In the genomic region with DNA sequence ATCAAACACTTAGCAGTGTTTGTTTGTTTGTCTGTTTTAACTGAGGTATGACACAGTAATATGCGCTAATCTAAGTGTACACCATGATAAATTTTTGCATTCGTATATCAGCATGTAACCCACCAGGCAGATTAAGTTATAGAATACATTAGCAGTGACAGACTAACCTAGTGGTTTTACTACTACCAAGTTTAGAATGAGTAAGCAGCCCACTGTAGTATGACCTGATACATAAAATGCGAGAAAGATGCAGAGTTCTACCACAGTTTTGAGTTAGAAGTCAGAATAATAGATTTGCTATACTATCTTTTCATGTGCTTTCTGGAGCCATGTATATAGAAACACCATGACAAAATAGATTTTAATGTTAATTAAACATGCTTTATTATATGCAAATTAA, we compare ENCODE assay signal across 27 cellular contexts. TPM values are rescaled to one million over a fixed set of nuclear protein-coding genes. Genes with fewer than 3 reads are reported as not detected.
DNase-seq lines count a peak whose midpoint lies in the region; ATAC-seq, FAIRE-seq and TF ChIP-seq lines count a peak whose summit lies in the region.
"Had no signal": no experiment of that assay in that cellular context is flagged by ENCODE, and none has a peak within 500 bp of the region (broad histone marks: within the 10 kb centered on the region; RNA-seq: fewer than 3 reads in every experiment).

No MANE protein-coding gene starts in this region.

- H3K14ac ChIP-seq in trophoblast cell (ENCODE audit: low read length): no peak overlapping the region

- H3K4me3 ChIP-seq in OCI-LY3 (ENCODE audit: low read length) (0 out of 2 replicates have a peak overlapping the region, but pooled peaks have one; percentile 34), astrocyte (ENCODE audit: insufficient read depth, low read depth, low read length) (no peak overlapping the region), trophoblast cell (ENCODE audit: low read depth, low read length) (no peak overlapping the region), A673 (ENCODE audit: low read depth, low read length, poor library complexity, severe bottlenecking) (no peak overlapping the region), lower lobe of right lung (no peak overlapping the region)
- H3K4me3 ChIP-seq: A549, BLaER1 had no signal

- WGBS in trophoblast cell (ENCODE audit: extremely low coverage, insufficient coverage, insufficient read length): no CpG with 5 or more reads among the region's 3 CpGs

- H3K4me2 ChIP-seq in OCI-LY3 (ENCODE audit: low read length) (peak overlapping the region; percentile 53), astrocyte (ENCODE audit: low read length) (no peak overlapping the region), trophoblast cell (ENCODE audit: low read length) (no peak overlapping the region)
- H3K4me2 ChIP-seq: A549, BLaER1 had no signal

- H3K4me1 ChIP-seq in OCI-LY3 (ENCODE audit: low read length) (peaks cover 54% of the 10 kb centered on the region), astrocyte (ENCODE audit: insufficient read depth, low read length) (peaks cover 12% of the 10 kb centered on the region), trophoblast cell (ENCODE audit: control insufficient read depth in 1 of 2, insufficient read depth in 2 of 2, low read length in 2 of 2) (peaks cover 6 to 7% of the 10 kb centered on the region in 2 experiments), A673 (ENCODE audit: insufficient read depth, low read length, poor library complexity, severe bottlenecking) (no peaks in the 10 kb centered on the region), lower lobe of right lung (no peaks in the 10 kb centered on the region)
- H3K4me1 ChIP-seq: A549, BE2C, BLaER1 had no signal

- H3K36me3 Mint-ChIP-seq in astrocyte (ENCODE audit: low read depth, unreplicated experiment): no peaks in the 10 kb centered on the region
- no peaks in the 10 kb centered on the region for H3K36me3 Mint-ChIP-seq in stimulated activated memory B cell treated with anti-CD40 and anti-IgM and Interleukin-4, amounts not matched to agents 10 μg/mL and 1 μg/mL and 100 μg/mL, for 72 hours
- H3K36me3 Mint-ChIP-seq: CD14-positive monocyte; CD4-positive, CD25-positive, alpha-beta regulatory T cell had no signal

- H2BK5ac ChIP-seq in trophoblast cell (ENCODE audit: low read depth, low read length, poor library complexity): no peak overlapping the region

- H4K91ac ChIP-seq in trophoblast cell (ENCODE audit: low read depth, low read length): no peak overlapping the region

- H3K27ac ChIP-seq in OCI-LY3 (ENCODE audit: low read length) (peak overlapping the region; percentile 93), astrocyte (ENCODE audit: low read depth, low read length) (no peak overlapping the region), trophoblast cell (ENCODE audit: low read depth, low read length) (peak overlapping the region; percentile 28), A673 (ENCODE audit: low read depth, low read length, poor library complexity, severe bottlenecking) (no peak overlapping the region), lower lobe of right lung (no peak overlapping the region)
- H3K27ac ChIP-seq: 22Rv1, A549, BLaER1 had no signal

- H3K9ac ChIP-seq in OCI-LY3 (ENCODE audit: low read length) (peak overlapping the region; percentile 14; the same call in 1 of the 2 replicates), astrocyte (ENCODE audit: low read length) (no peak overlapping the region), trophoblast cell (ENCODE audit: low read length) (no peak overlapping the region)
- H3K9ac ChIP-seq: BLaER1 had no signal

- POLR2A ChIA-PET in A673 (lab: Charles Lee; ENCODE audit: low non-redundant PET): no interaction called here

- no peak overlapping the region for H3K23ac ChIP-seq in trophoblast cell (ENCODE audit: low read length)

- CTCF ChIA-PET in A673 (lab: Charles Lee): no interaction called here

- no peak overlapping the region for H3K4ac ChIP-seq in trophoblast cell (ENCODE audit: low read depth, low read length)

- no peak overlapping the region for H2AK5ac ChIP-seq in trophoblast cell (ENCODE audit: low read length)

- no peak for TF ChIP-seq CTCF in OCI-LY3 (IDR thresholded peaks at IDR 0.05; ENCODE audit: low read depth, low read length)
- no peak for TF ChIP-seq CTCF in astrocyte (IDR thresholded peaks at IDR 0.05; ENCODE audit: insufficient read depth, low read depth, low read length)
- no peak for TF ChIP-seq CTCF in A673 (conservative IDR thresholded peaks at IDR 0.05; ENCODE audit: low read depth, low read length)
- TF ChIP-seq CTCF in lower lobe of right lung (IDR thresholded peaks at IDR 0.05): no peak

- H3K36me3 ChIP-seq in OCI-LY3 (replicated peaks; ENCODE audit: low read depth, low read length) (no peaks in the 10 kb centered on the region), astrocyte (ENCODE audit: insufficient read depth, low read length) (no peaks in the 10 kb centered on the region), trophoblast cell (ENCODE audit: control insufficient read depth in 1 of 2, insufficient read depth in 2 of 2, low read length in 2 of 2) (no peaks in the 10 kb centered on the region), A673 (ENCODE audit: insufficient read depth, low read length, poor library complexity, severe bottlenecking) (no peaks in the 10 kb centered on the region), lower lobe of right lung (no peaks in the 10 kb centered on the region)
- H3K36me3 ChIP-seq: BE2C, BLaER1 had no signal

- intact Hi-C loops in A673 (cut with micrococcal nuclease; ENCODE audit: unreplicated experiment) (no loop called here), lower lobe of right lung (cut with DNase I) (no loop called here)

- no peak overlapping the region for H3K18ac ChIP-seq in trophoblast cell (ENCODE audit: low read length)

- peaks cover 8% of the 10 kb centered on the region for H3K79me1 ChIP-seq in trophoblast cell (ENCODE audit: low read length)

- H4K20me1 ChIP-seq in OCI-LY3 (ENCODE audit: insufficient read depth, low read length): no peaks in the 10 kb centered on the region
- H4K20me1 ChIP-seq in astrocyte (ENCODE audit: insufficient read depth, low read length): no peaks in the 10 kb centered on the region
- H4K20me1 ChIP-seq: BLaER1 had no signal

- no peaks in the 10 kb centered on the region for H3K9me3 Mint-ChIP-seq in astrocyte (ENCODE audit: unreplicated experiment)
- no peaks in the 10 kb centered on the region for H3K9me3 Mint-ChIP-seq in stimulated activated memory B cell treated with anti-CD40 and anti-IgM and Interleukin-4, amounts not matched to agents 10 μg/mL and 1 μg/mL and 100 μg/mL, for 72 hours

- H2AFZ ChIP-seq in OCI-LY3 (ENCODE audit: low read depth, low read length) (no peak overlapping the region), astrocyte (ENCODE audit: low read depth, low read length) (no peak overlapping the region), trophoblast cell (ENCODE audit: insufficient read depth, low read length, poor library complexity) (no peak overlapping the region)

- no peak for ATAC-seq in stimulated activated memory B cell treated with anti-CD40 and anti-IgM and Interleukin-4, amounts not matched to agents 10 μg/mL and 1 μg/mL and 100 μg/mL, for 72 hours
- ATAC-seq in HG02970 (IDR thresholded peaks at IDR 0.05; ENCODE audit: low FRiP score, unreplicated experiment) (no peak), HG03045 (IDR thresholded peaks at IDR 0.05; ENCODE audit: unreplicated experiment) (no peak), lower lobe of right lung (no peak)
- ATAC-seq: A549 had no signal

- no peak overlapping the region for H2BK120ac ChIP-seq in trophoblast cell (ENCODE audit: insufficient read depth, low read length, poor library complexity)

- H3K4me1 Mint-ChIP-seq in astrocyte (ENCODE audit: low read depth, unreplicated experiment): peaks cover 4% of the 10 kb centered on the region
- peaks cover 41% of the 10 kb centered on the region for H3K4me1 Mint-ChIP-seq in stimulated activated memory B cell treated with anti-CD40 and anti-IgM and Interleukin-4, amounts not matched to agents 10 μg/mL and 1 μg/mL and 100 μg/mL, for 72 hours
- H3K4me1 Mint-ChIP-seq: CD14-positive monocyte; CD8-positive, alpha-beta memory T cell had no signal

- peaks cover 3% of the 10 kb centered on the region; the same call in 1 of the 2 replicates for H3K79me2 ChIP-seq in OCI-LY3 (ENCODE audit: low read length)
- no peaks in the 10 kb centered on the region for H3K79me2 ChIP-seq in astrocyte (ENCODE audit: insufficient read depth, low read length)
- no peaks in the 10 kb centered on the region for H3K79me2 ChIP-seq in trophoblast cell (ENCODE audit: control insufficient read depth, insufficient read depth, low read length, poor library complexity)

- no peak overlapping the region for H2BK12ac ChIP-seq in trophoblast cell (ENCODE audit: low read length)

- H3K9me3 ChIP-seq in OCI-LY3 (ENCODE audit: insufficient read depth, low read length) (no peaks in the 10 kb centered on the region), astrocyte (ENCODE audit: insufficient read depth, low read depth, low read length) (no peaks in the 10 kb centered on the region), trophoblast cell (ENCODE audit: insufficient read depth, low read depth, low read length) (no peaks in the 10 kb centered on the region), A673 (ENCODE audit: low read depth, low read length, poor library complexity, severe bottlenecking) (no peaks in the 10 kb centered on the region), lower lobe of right lung (no peaks in the 10 kb centered on the region)
- H3K9me3 ChIP-seq: BE2C had no signal

- no peak overlapping the region for H4K12ac ChIP-seq in trophoblast cell (ENCODE audit: low read depth, low read length)

- no TSS peak for BruUV-seq in A673 (replicated peaks; lab: Mats Ljungman, UMichigan)

- no peak for FAIRE-seq in astrocyte (lab: Jason Lieb, UNC)
- FAIRE-seq: A549, GM12891, GM18507 had no signal

- peaks cover 4% of the 10 kb centered on the region for H3K27me3 Mint-ChIP-seq in astrocyte (ENCODE audit: low read depth, unreplicated experiment)
- H3K27me3 Mint-ChIP-seq in stimulated activated memory B cell treated with anti-CD40 and anti-IgM and Interleukin-4, amounts not matched to agents 10 μg/mL and 1 μg/mL and 100 μg/mL, for 72 hours: no peaks in the 10 kb centered on the region
- H3K27me3 Mint-ChIP-seq: CD4-positive, alpha-beta memory T cell; CD4-positive, CD25-positive, alpha-beta regulatory T cell had no signal

- H3K27me3 ChIP-seq in OCI-LY3 (ENCODE audit: low read depth, low read length) (no peaks in the 10 kb centered on the region), astrocyte (ENCODE audit: insufficient read depth, low read length) (no peaks in the 10 kb centered on the region), trophoblast cell (ENCODE audit: insufficient read depth, low read length) (no peaks in the 10 kb centered on the region), A673 (replicated peaks; ENCODE audit: insufficient read depth, low read depth, low read length, poor library complexity) (no peaks in the 10 kb centered on the region), lower lobe of right lung (ENCODE audit: low read depth) (no peaks in the 10 kb centered on the region)
- H3K27me3 ChIP-seq: BE2C, BLaER1 had no signal

- H3K27ac Mint-ChIP-seq in astrocyte (ENCODE audit: unreplicated experiment): no peak overlapping the region
- peak overlapping the region; percentile 67 for H3K27ac Mint-ChIP-seq in stimulated activated memory B cell treated with anti-CD40 and anti-IgM and Interleukin-4, amounts not matched to agents 10 μg/mL and 1 μg/mL and 100 μg/mL, for 72 hours
- H3K27ac Mint-ChIP-seq: CD14-positive monocyte; CD4-positive, alpha-beta memory T cell; CD4-positive, CD25-positive, alpha-beta regulatory T cell; CD8-positive, alpha-beta memory T cell had no signal

- no peak overlapping the region for H4K8ac ChIP-seq in trophoblast cell (ENCODE audit: low read depth, low read length)

- H3K4me3 Mint-ChIP-seq in astrocyte (ENCODE audit: unreplicated experiment): no peak overlapping the region
- H3K4me3 Mint-ChIP-seq in stimulated activated memory B cell treated with anti-CD40 and anti-IgM and Interleukin-4, amounts not matched to agents 10 μg/mL and 1 μg/mL and 100 μg/mL, for 72 hours: no peak overlapping the region
- H3K4me3 Mint-ChIP-seq: CD14-positive monocyte; CD4-positive, alpha-beta memory T cell; CD4-positive, CD25-positive, alpha-beta regulatory T cell; CD8-positive, alpha-beta memory T cell had no signal

- DNase-seq in astrocyte (ENCODE audit: low read depth): peak; percentile 42
- DNase-seq in trophoblast cell: no peak
- DNase-seq in A673 (ENCODE audit: low spot score): no peak
- DNase-seq in lower lobe of right lung: no peak
- DNase-seq: ACHN; BE2C; C1 segment of cervical spinal cord; CD4-positive, alpha-beta memory T cell; CD4-positive, CD25-positive, alpha-beta regulatory T cell; CD8-positive, alpha-beta memory T cell; COR-L47; DMS 273 treated with DMSO at 0.1 percent for 48 hours; DMS153; DMS53; DMS79; DND-41; GDM1 had no signal

RNA-seq across cellular contexts. Expression of gene MAP4K4, which starts 19.1 kb away (rescaled TPM):
- total RNA-seq in astrocyte: 204 and 231 TPM in 2 replicates
- polyA plus RNA-seq in trophoblast cell (2013): 168 and 169 TPM in 2 replicates
- 154 and 157 TPM in 2 replicates for total RNA-seq in A673 (2021)
- total RNA-seq in lower lobe of right lung: 68.4 TPM

Comparison
In these comparisons a context has a peak if more than half of its experiments do, and no peak if none do; other contexts are left out.
1. H3K27ac ChIP-seq: peak in OCI-LY3 (single experiment) and trophoblast cell (single experiment); none in astrocyte (single experiment), A673 (single experiment) and lower lobe of right lung (single experiment).